19 cellular contexts compared by ENCODE assay signal in the genomic region with DNA sequence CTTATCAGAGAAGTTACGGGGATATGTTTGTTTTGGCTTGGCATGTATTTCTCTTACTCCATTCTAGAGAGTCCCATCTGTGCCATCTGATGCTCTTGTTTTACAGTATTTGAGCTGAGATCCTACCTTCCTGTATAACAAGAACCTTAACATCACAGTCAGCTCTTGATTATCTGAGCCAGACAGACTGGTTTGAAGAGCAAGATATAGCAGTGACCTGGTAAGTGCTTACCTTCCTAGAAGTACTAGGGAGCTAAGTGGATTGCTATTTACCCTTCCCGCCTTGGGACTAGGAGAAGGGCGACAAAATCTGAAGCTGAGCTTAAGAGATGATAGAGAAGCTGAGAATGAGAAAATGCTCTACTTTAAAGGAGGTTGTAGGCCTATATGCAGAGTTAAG.
DNase-seq lines count a peak whose midpoint lies in the region; ATAC-seq, FAIRE-seq and TF ChIP-seq lines count a peak whose summit lies in the region.
"Had no signal": no experiment of that assay in that cellular context is flagged by ENCODE, and none has a peak within 500 bp of the region (broad histone marks: within the 10 kb centered on the region; RNA-seq: fewer than 3 reads in every experiment).

No MANE protein-coding gene starts in this region.

- no peak for ATAC-seq in HG03354 (IDR thresholded peaks at IDR 0.05; ENCODE audit: poor library complexity, severe bottlenecking, unreplicated experiment)
- ATAC-seq: A549 had no signal

- DNase-seq in NCI-H510A treated with DMSO at 0.1 percent for 48 hours (lab: John Stamatoyannopoulos, UW) = peak; percentile 55
- no peak for DNase-seq in NCI-H510A (lab: John Stamatoyannopoulos, UW)
- peak; percentile 27 for DNase-seq in NCI-H187 treated with DMSO at 0.1 percent for 48 hours (lab: John Stamatoyannopoulos, UW)
- peak; percentile 25 for DNase-seq in epithelial cell of esophagus (ENCODE audit: low read depth)
- DNase-seq in HTR-8/SVneo (ENCODE audit: insufficient read length, low spot score) = no peak
- DNase-seq in right atrium auricular region (ENCODE audit: low spot score) = no peak
- DNase-seq: CD4-positive, alpha-beta memory T cell; GF-D8; H9; MG63; NCI-H1092; NCI-H1436 treated with DMSO at 0.1 percent for 48 hours; NCI-H2081 treated with DMSO at 0.1 percent for 48 hours; NCI-H774; PC-9 had no signal

- H3K36me3 ChIP-seq in right atrium auricular region = no peaks in the 10 kb centered on the region
- H3K36me3 ChIP-seq: BLaER1, MG63 had no signal

- FAIRE-seq in HTR-8/SVneo (lab: Jason Lieb, UNC) = no peak

- H3K27ac ChIP-seq in right atrium auricular region = no peak overlapping the region
- H3K27ac ChIP-seq: A549, BLaER1, HL-60, PC-9 had no signal

- H3K4me3 ChIP-seq in epithelial cell of esophagus (ENCODE audit: low read length) = no peak overlapping the region
- H3K4me3 ChIP-seq in right atrium auricular region = no peak overlapping the region
- H3K4me3 ChIP-seq: A549, BLaER1, MG63, PC-9 had no signal

- H3K9me3 ChIP-seq in right atrium auricular region = peaks cover 0 to 11% of the 10 kb centered on the region in 2 donors
- H3K9me3 ChIP-seq: MG63 had no signal

- TF ChIP-seq CTCF in epithelial cell of esophagus (IDR thresholded peaks at IDR 0.05; ENCODE audit: insufficient read depth, low read depth, low read length, missing control alignments) (no peak), right atrium auricular region (IDR thresholded peaks at IDR 0.05) (no peak)

- no peaks in the 10 kb centered on the region for H3K4me1 ChIP-seq in right atrium auricular region
- H3K4me1 ChIP-seq: A549, BLaER1 had no signal

- H3K27me3 ChIP-seq in right atrium auricular region = no peaks in the 10 kb centered on the region
- H3K27me3 ChIP-seq: BLaER1, MG63 had no signal

Comparison
In these comparisons a context has a peak if more than half of its experiments do, and no peak if none do; other contexts are left out.
1. DNase-seq: peak in NCI-H510A treated with DMSO at 0.1 percent for 48 hours (single experiment), NCI-H187 treated with DMSO at 0.1 percent for 48 hours (single experiment) and epithelial cell of esophagus (single experiment); none in NCI-H510A (single experiment), HTR-8/SVneo (single experiment) and right atrium auricular region (single experiment).